1 cellular context compared by ENCODE assay signal in the genomic region with DNA sequence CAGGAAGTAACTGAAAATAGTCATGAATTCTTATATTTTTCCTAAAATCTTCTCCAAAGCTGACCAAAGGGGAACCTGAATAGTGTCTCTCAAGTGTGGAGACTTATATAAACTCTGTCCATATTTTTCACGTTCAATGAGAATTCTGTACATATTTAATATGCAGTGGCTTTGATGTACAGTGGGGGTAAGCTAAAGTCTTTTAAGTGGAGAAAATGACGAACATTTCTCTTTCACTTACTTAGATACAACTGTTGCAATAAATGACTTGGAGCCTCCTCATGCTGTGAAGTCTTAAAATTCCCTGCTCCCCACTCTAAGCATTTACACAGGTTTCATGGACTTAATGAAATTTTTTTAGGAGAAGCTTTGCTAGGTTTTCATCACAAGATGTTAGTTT.
TF ChIP-seq lines count a peak whose summit lies in the region.

No MANE protein-coding gene starts in this region.

TF ChIP-seq in IMR-90, 13 proteins besides CTCF, POLR2A, EP300 and RAD21:
- TF ChIP-seq CHD1 (IDR thresholded peaks at IDR 0.05; ENCODE audit: low read depth, low read length) (no peak), BHLHE40 (IDR thresholded peaks at IDR 0.05; ENCODE audit: low read depth, low read length) (no peak), NFE2L2 (IDR thresholded peaks at IDR 0.05; ENCODE audit: low read depth, low read length) (no peak), RCOR1 (IDR thresholded peaks at IDR 0.05; ENCODE audit: insufficient replicate concordance, low read length) (no peak), MAFK (IDR thresholded peaks at IDR 0.05; ENCODE audit: low read depth, low read length) (no peak), FOS (IDR thresholded peaks at IDR 0.05; ENCODE audit: low read depth, low read length) (no peak), ELK1 (IDR thresholded peaks at IDR 0.05; ENCODE audit: borderline replicate concordance, low read depth, low read length) (no peak)
